ENCODE assay signal across 1 cellular context in the genomic region with DNA sequence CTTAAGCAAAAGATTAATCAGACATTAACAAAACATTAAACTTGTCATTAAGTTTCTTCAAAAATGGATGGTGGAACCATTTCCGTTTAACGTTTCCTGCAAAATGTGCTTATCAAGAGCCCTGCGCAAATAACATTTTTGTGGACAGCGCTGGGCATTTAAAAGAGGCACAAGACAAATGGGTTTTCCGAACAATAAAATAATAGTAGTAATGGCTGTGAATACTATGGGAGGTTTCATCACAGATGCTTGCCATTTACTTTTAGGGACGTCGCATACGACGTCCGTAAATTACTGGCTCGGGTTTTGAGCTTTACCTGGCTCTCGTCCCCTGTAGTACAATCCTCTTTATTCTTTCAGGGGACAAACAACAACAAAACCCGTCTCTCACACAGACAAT.
TF ChIP-seq lines count a peak whose summit lies in the region.

No MANE protein-coding gene starts in this region.

TF ChIP-seq in GM12878, 131 proteins besides CTCF, POLR2A, EP300 and RAD21 (continued from another document):
- TF ChIP-seq, protein P1, sequence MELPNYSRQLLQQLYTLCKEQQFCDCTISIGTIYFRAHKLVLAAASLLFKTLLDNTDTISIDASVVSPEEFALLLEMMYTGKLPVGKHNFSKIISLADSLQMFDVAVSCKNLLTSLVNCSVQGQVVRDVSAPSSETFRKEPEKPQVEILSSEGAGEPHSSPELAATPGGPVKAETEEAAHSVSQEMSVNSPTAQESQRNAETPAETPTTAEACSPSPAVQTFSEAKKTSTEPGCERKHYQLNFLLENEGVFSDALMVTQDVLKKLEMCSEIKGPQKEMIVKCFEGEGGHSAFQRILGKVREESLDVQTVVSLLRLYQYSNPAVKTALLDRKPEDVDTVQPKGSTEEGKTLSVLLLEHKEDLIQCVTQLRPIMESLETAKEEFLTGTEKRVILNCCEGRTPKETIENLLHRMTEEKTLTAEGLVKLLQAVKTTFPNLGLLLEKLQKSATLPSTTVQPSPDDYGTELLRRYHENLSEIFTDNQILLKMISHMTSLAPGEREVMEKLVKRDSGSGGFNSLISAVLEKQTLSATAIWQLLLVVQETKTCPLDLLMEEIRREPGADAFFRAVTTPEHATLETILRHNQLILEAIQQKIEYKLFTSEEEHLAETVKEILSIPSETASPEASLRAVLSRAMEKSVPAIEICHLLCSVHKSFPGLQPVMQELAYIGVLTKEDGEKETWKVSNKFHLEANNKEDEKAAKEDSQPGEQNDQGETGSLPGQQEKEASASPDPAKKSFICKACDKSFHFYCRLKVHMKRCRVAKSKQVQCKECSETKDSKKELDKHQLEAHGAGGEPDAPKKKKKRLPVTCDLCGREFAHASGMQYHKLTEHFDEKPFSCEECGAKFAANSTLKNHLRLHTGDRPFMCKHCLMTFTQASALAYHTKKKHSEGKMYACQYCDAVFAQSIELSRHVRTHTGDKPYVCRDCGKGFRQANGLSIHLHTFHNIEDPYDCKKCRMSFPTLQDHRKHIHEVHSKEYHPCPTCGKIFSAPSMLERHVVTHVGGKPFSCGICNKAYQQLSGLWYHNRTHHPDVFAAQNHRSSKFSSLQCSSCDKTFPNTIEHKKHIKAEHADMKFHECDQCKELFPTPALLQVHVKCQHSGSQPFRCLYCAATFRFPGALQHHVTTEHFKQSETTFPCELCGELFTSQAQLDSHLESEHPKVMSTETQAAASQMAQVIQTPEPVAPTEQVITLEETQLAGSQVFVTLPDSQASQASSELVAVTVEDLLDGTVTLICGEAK (IDR thresholded peaks at IDR 0.05; ENCODE audit: borderline replicate concordance), result no peak
- TF ChIP-seq, protein P2, sequence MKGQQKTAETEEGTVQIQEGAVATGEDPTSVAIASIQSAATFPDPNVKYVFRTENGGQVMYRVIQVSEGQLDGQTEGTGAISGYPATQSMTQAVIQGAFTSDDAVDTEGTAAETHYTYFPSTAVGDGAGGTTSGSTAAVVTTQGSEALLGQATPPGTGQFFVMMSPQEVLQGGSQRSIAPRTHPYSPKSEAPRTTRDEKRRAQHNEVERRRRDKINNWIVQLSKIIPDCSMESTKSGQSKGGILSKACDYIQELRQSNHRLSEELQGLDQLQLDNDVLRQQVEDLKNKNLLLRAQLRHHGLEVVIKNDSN (IDR thresholded peaks at IDR 0.05; ENCODE audit: borderline replicate concordance, extremely low read length, insufficient read depth, low read depth, low read length), result no peak
- TF ChIP-seq RELA (IDR thresholded peaks at IDR 0.05; ENCODE audit: borderline replicate concordance, partially characterized antibody) (no peak), BCL11A (IDR thresholded peaks at IDR 0.05; ENCODE audit: low read depth, low read length) (no peak), ZNF217 (IDR thresholded peaks at IDR 0.05) (no peak), SREBF2 (IDR thresholded peaks at IDR 0.05; ENCODE audit: low read length) (no peak), ZNF622 (IDR thresholded peaks at IDR 0.05) (no peak), TCF3 (IDR thresholded peaks at IDR 0.05; ENCODE audit: borderline replicate concordance, insufficient read depth, low read depth, low read length) (no peak), STAT1 (conservative IDR thresholded peaks at IDR 0.05) (no peak), EZH2 (IDR thresholded peaks at IDR 0.05; ENCODE audit: borderline replicate concordance, control insufficient read depth, low read depth, low read length) (no peak), SMAD5 (IDR thresholded peaks at IDR 0.05; ENCODE audit: low read depth) (no peak), SP1 (IDR thresholded peaks at IDR 0.05; ENCODE audit: low read depth, low read length) (no peak)
- TF ChIP-seq, protein P3, sequence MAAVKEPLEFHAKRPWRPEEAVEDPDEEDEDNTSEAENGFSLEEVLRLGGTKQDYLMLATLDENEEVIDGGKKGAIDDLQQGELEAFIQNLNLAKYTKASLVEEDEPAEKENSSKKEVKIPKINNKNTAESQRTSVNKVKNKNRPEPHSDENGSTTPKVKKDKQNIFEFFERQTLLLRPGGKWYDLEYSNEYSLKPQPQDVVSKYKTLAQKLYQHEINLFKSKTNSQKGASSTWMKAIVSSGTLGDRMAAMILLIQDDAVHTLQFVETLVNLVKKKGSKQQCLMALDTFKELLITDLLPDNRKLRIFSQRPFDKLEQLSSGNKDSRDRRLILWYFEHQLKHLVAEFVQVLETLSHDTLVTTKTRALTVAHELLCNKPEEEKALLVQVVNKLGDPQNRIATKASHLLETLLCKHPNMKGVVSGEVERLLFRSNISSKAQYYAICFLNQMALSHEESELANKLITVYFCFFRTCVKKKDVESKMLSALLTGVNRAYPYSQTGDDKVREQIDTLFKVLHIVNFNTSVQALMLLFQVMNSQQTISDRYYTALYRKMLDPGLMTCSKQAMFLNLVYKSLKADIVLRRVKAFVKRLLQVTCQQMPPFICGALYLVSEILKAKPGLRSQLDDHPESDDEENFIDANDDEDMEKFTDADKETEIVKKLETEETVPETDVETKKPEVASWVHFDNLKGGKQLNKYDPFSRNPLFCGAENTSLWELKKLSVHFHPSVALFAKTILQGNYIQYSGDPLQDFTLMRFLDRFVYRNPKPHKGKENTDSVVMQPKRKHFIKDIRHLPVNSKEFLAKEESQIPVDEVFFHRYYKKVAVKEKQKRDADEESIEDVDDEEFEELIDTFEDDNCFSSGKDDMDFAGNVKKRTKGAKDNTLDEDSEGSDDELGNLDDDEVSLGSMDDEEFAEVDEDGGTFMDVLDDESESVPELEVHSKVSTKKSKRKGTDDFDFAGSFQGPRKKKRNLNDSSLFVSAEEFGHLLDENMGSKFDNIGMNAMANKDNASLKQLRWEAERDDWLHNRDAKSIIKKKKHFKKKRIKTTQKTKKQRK (IDR thresholded peaks at IDR 0.05; ENCODE audit: low read depth, low read length), result no peak
- TF ChIP-seq, protein P4, sequence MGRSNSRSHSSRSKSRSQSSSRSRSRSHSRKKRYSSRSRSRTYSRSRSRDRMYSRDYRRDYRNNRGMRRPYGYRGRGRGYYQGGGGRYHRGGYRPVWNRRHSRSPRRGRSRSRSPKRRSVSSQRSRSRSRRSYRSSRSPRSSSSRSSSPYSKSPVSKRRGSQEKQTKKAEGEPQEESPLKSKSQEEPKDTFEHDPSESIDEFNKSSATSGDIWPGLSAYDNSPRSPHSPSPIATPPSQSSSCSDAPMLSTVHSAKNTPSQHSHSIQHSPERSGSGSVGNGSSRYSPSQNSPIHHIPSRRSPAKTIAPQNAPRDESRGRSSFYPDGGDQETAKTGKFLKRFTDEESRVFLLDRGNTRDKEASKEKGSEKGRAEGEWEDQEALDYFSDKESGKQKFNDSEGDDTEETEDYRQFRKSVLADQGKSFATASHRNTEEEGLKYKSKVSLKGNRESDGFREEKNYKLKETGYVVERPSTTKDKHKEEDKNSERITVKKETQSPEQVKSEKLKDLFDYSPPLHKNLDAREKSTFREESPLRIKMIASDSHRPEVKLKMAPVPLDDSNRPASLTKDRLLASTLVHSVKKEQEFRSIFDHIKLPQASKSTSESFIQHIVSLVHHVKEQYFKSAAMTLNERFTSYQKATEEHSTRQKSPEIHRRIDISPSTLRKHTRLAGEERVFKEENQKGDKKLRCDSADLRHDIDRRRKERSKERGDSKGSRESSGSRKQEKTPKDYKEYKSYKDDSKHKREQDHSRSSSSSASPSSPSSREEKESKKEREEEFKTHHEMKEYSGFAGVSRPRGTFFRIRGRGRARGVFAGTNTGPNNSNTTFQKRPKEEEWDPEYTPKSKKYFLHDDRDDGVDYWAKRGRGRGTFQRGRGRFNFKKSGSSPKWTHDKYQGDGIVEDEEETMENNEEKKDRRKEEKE (IDR thresholded peaks at IDR 0.05), result no peak
- TF ChIP-seq, protein P5, sequence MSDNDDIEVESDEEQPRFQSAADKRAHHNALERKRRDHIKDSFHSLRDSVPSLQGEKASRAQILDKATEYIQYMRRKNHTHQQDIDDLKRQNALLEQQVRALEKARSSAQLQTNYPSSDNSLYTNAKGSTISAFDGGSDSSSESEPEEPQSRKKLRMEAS (IDR thresholded peaks at IDR 0.05; ENCODE audit: low read depth, low read length), result no peak
